Comparison of ENCODE assay signal across 8 cellular contexts in the genomic region with DNA sequence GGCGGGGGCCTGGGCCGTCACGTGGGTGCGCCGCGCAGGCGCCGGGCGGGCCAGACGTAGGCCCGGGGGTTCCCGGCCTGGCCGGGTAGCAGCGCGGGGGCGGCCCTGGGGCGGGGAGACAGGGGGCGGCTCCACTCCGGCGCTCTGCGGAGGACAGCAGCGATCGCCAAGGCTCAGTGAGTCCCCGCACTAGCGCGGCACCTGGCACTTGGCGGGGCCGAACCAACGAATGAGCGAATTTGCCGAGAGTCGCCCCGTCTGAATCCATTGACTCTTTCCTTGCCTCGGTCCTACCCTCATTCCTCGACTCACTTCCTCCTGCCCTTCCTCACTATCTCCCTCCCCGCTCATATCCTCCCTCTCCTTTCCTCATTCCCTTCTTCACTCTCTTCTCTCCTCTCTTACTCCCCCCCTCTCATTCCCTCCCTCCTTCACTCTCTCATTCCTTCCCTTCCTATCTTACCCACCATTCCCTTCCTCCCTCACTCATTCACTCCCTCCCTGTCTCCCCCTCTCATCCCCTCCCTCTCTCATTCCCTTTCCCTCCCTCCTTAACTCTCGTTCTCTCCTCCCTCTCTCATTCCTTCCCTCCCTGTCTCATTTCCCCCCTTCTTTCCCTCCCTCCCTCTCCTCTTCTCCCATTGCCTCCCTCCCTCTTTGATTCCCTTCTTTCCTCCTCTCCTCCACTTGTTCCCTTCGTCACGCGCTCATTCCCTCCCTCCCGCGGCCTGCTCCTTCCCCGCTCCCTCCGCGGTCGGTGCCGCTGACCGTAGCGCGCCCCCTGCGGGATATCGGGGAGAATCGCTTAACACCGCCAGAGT. TPM values are rescaled to one million over a fixed set of nuclear protein-coding genes. Genes with fewer than 3 reads are reported as not detected.
DNase-seq lines count a peak whose midpoint lies in the region; ATAC-seq and TF ChIP-seq lines count a peak whose summit lies in the region.

No MANE protein-coding gene starts in this region.

- H3K4me3 ChIP-seq in DND-41 (ENCODE audit: low read depth in 1 of 2, low read length in 2 of 2) (peak overlapping the region; percentile 36 to 73; a peak in 3 of 4 replicates), fibroblast of mammary gland (ENCODE audit: control insufficient read depth, low read depth, low read length) (peak overlapping the region; percentile 71)

- H3K27ac Mint-ChIP-seq in activated T-helper 2 cell treated with anti-CD3 and anti-CD28 coated beads, Interferon-gamma antibody, Interleukin-2, Interleukin-4, amounts not matched to agents 10 μg/mL and 5 μg/mL and 100 μg/mL, durations not matched to agents 14 hours and 24 hours and 36 hours = peak overlapping the region; percentile 88
- H3K27ac Mint-ChIP-seq in naive thymus-derived CD8-positive, alpha-beta T cell = peak overlapping the region; percentile 86 to 98 (median 94)
- peak overlapping the region; percentile 93 for H3K27ac Mint-ChIP-seq in stimulated activated naive B cell treated with anti-CD40 and anti-IgM and Interleukin-4, amounts not matched to agents 10 μg/mL and 1 μg/mL and 100 μg/mL, for 72 hours

- TF ChIP-seq CTCF in DND-41 (IDR thresholded peaks at IDR 0.05; ENCODE audit: borderline replicate concordance, extremely low read depth, low read length, poor library complexity, severe bottlenecking) = peak; percentile 96
- peak; percentile 79 for TF ChIP-seq CTCF in fibroblast of mammary gland (conservative IDR thresholded peaks at IDR 0.05; ENCODE audit: control insufficient read depth, insufficient read depth, low read depth, low read length)

- H3K27me3 ChIP-seq in DND-41 (ENCODE audit: insufficient read depth, low read length, poor library complexity) = no peaks in the 10 kb centered on the region

- H4K20me1 ChIP-seq in DND-41 (ENCODE audit: insufficient read depth, low read length) = peaks cover 15% of the 10 kb centered on the region; the same call in 1 of the 2 replicates

- H3K79me2 ChIP-seq in DND-41 (ENCODE audit: insufficient read depth, low read length) = peaks cover 50% of the 10 kb centered on the region

- no peaks in the 10 kb centered on the region for H3K9me3 Mint-ChIP-seq in activated T-helper 2 cell treated with anti-CD3 and anti-CD28 coated beads, Interferon-gamma antibody, Interleukin-2, Interleukin-4, amounts not matched to agents 10 μg/mL and 5 μg/mL and 100 μg/mL, durations not matched to agents 14 hours and 24 hours and 36 hours
- no peaks in the 10 kb centered on the region for H3K9me3 Mint-ChIP-seq in naive thymus-derived CD8-positive, alpha-beta T cell
- H3K9me3 Mint-ChIP-seq in stimulated activated naive B cell treated with anti-CD40 and anti-IgM and Interleukin-4, amounts not matched to agents 10 μg/mL and 1 μg/mL and 100 μg/mL, for 72 hours = no peaks in the 10 kb centered on the region

- H3K36me3 ChIP-seq in DND-41 (ENCODE audit: insufficient read depth, low read length) = 0 out of 2 replicates have a peak, but pooled peaks cover 6% of the 10 kb centered on the region
- no peaks in the 10 kb centered on the region for H3K36me3 ChIP-seq in KOPT-K1 (ENCODE audit: insufficient read depth, low read length)

- H3K4me1 ChIP-seq in DND-41 (ENCODE audit: insufficient read depth, low read length) = peaks cover 30% of the 10 kb centered on the region

- peaks cover 19% of the 10 kb centered on the region for H3K4me1 Mint-ChIP-seq in activated T-helper 2 cell treated with anti-CD3 and anti-CD28 coated beads, Interferon-gamma antibody, Interleukin-2, Interleukin-4, amounts not matched to agents 10 μg/mL and 5 μg/mL and 100 μg/mL, durations not matched to agents 14 hours and 24 hours and 36 hours (ENCODE audit: low read depth)
- H3K4me1 Mint-ChIP-seq in naive thymus-derived CD8-positive, alpha-beta T cell = peaks cover 30 to 53% (median 47%) of the 10 kb centered on the region in 4 donors
- H3K4me1 Mint-ChIP-seq in stimulated activated naive B cell treated with anti-CD40 and anti-IgM and Interleukin-4, amounts not matched to agents 10 μg/mL and 1 μg/mL and 100 μg/mL, for 72 hours = peaks cover 19 to 30% of the 10 kb centered on the region in 2 donors

- H3K4me3 Mint-ChIP-seq in activated T-helper 2 cell treated with anti-CD3 and anti-CD28 coated beads, Interferon-gamma antibody, Interleukin-2, Interleukin-4, amounts not matched to agents 10 μg/mL and 5 μg/mL and 100 μg/mL, durations not matched to agents 14 hours and 24 hours and 36 hours (ENCODE audit: low read depth) = peak overlapping the region; percentile 88
- H3K4me3 Mint-ChIP-seq in naive thymus-derived CD8-positive, alpha-beta T cell = peak overlapping the region; percentile 82 to 97 (median 93)
- peak overlapping the region; percentile 95 to 97 for H3K4me3 Mint-ChIP-seq in stimulated activated naive B cell treated with anti-CD40 and anti-IgM and Interleukin-4, amounts not matched to agents 10 μg/mL and 1 μg/mL and 100 μg/mL, for 72 hours

- DNase-seq in DND-41 (peak; percentile 90), RKO (ENCODE audit: low spot score) (peak; percentile 88), fibroblast of mammary gland (ENCODE audit: low read depth) (peak; percentile 80)
- DNase-seq in activated T-helper 2 cell treated with anti-CD3 and anti-CD28 coated beads, Interferon-gamma antibody, Interleukin-2, Interleukin-4, amounts not matched to agents 10 μg/mL and 5 μg/mL and 100 μg/mL, durations not matched to agents 14 hours and 24 hours and 36 hours (ENCODE audit: low spot score) = peak; percentile 93
- DNase-seq in naive thymus-derived CD8-positive, alpha-beta T cell = peak; percentile 84 to 96 (median 90)
- DNase-seq in stimulated activated naive B cell treated with anti-CD40 and anti-IgM and Interleukin-4, amounts not matched to agents 10 μg/mL and 1 μg/mL and 100 μg/mL, for 72 hours = peak; percentile 94

- H3K9ac ChIP-seq in DND-41 (ENCODE audit: low read depth, low read length) = peak overlapping the region; percentile 84

- no peaks in the 10 kb centered on the region for H3K27me3 Mint-ChIP-seq in activated T-helper 2 cell treated with anti-CD3 and anti-CD28 coated beads, Interferon-gamma antibody, Interleukin-2, Interleukin-4, amounts not matched to agents 10 μg/mL and 5 μg/mL and 100 μg/mL, durations not matched to agents 14 hours and 24 hours and 36 hours (ENCODE audit: low read depth)
- H3K27me3 Mint-ChIP-seq in naive thymus-derived CD8-positive, alpha-beta T cell = no peaks in the 10 kb centered on the region
- H3K27me3 Mint-ChIP-seq in stimulated activated naive B cell treated with anti-CD40 and anti-IgM and Interleukin-4, amounts not matched to agents 10 μg/mL and 1 μg/mL and 100 μg/mL, for 72 hours = no peaks in the 10 kb centered on the region

- intact Hi-C loops in activated T-helper 2 cell treated with anti-CD3 and anti-CD28 coated beads, Interferon-gamma antibody, Interleukin-2, Interleukin-4, amounts not matched to agents 10 μg/mL and 5 μg/mL and 100 μg/mL, durations not matched to agents 14 hours and 24 hours and 36 hours (cut with micrococcal nuclease) = loop anchor here (1.0 to 5.0 kb wide), 3 partner anchors 11 to 77 kb away; partner anchors contain the start of gene MED15

- H2AFZ ChIP-seq in DND-41 (ENCODE audit: low read depth, low read length) = peak overlapping the region; percentile 88

- peak overlapping the region; percentile 77 for H3K27ac ChIP-seq in DND-41 (ENCODE audit: low read length)
- peak overlapping the region; percentile 60 for H3K27ac ChIP-seq in KOPT-K1 (ENCODE audit: low read depth, low read length, poor library complexity, severe bottlenecking)

- ATAC-seq in DND-41 (ENCODE audit: insufficient read depth, low read depth) (peak; percentile 93), GM21723 (IDR thresholded peaks at IDR 0.05; ENCODE audit: unreplicated experiment) (peak; percentile 69)
- peak; percentile 95 to 96 for ATAC-seq in naive thymus-derived CD8-positive, alpha-beta T cell
- peak; percentile 94 to 97 for ATAC-seq in stimulated activated naive B cell treated with anti-CD40 and anti-IgM and Interleukin-4, amounts not matched to agents 10 μg/mL and 1 μg/mL and 100 μg/mL, for 72 hours (replicated peaks)

- H3K36me3 Mint-ChIP-seq in activated T-helper 2 cell treated with anti-CD3 and anti-CD28 coated beads, Interferon-gamma antibody, Interleukin-2, Interleukin-4, amounts not matched to agents 10 μg/mL and 5 μg/mL and 100 μg/mL, durations not matched to agents 14 hours and 24 hours and 36 hours (ENCODE audit: low read depth) = peaks cover 14% of the 10 kb centered on the region
- H3K36me3 Mint-ChIP-seq in naive thymus-derived CD8-positive, alpha-beta T cell = peaks cover under 1 to 11% (median 1%) of the 10 kb centered on the region in 3 donors
- no peaks in the 10 kb centered on the region for H3K36me3 Mint-ChIP-seq in stimulated activated naive B cell treated with anti-CD40 and anti-IgM and Interleukin-4, amounts not matched to agents 10 μg/mL and 1 μg/mL and 100 μg/mL, for 72 hours

- POLR2A ChIA-PET in naive thymus-derived CD8-positive, alpha-beta T cell (lab: Charles Lee) = interaction anchor here (0.8 to 5.2 kb wide), 14 partner anchors 11 to 78 kb away, joined by 3 to 65 read pairs (median 4); partner anchors contain the start of gene MED15

- H3K4me2 ChIP-seq in DND-41 (ENCODE audit: insufficient read depth, low read length) = peak overlapping the region; percentile 85

- H3K9me3 ChIP-seq in DND-41 (ENCODE audit: insufficient read depth, low read length, severe bottlenecking) = no peaks in the 10 kb centered on the region
- H3K9me3 ChIP-seq in KOPT-K1 (ENCODE audit: insufficient read depth, low read length, poor library complexity, severe bottlenecking) = no peaks in the 10 kb centered on the region

RNA-seq across cellular contexts. Expression of gene KLHL22, which starts 0.5 kb away (rescaled TPM):
- total RNA-seq in activated T-helper 2 cell treated with anti-CD3 and anti-CD28 coated beads, Interferon-gamma antibody, Interleukin-2, Interleukin-4, amounts not matched to agents 10 μg/mL and 5 μg/mL and 100 μg/mL, durations not matched to agents 14 hours and 24 hours and 36 hours = 34.0 and 38.0 TPM in 2 replicates
- 10 to 100 TPM; 65.0 to 71.9 TPM for total RNA-seq in naive thymus-derived CD8-positive, alpha-beta T cell
- 10 to 100 TPM; 16.1 to 25.4 (median 20.0) TPM for polyA plus RNA-seq in naive thymus-derived CD8-positive, alpha-beta T cell

RNA-seq across cellular contexts. Expression of gene MED15, which starts 11.3 kb away (rescaled TPM):
- 123 and 129 TPM in 2 replicates for total RNA-seq in activated T-helper 2 cell treated with anti-CD3 and anti-CD28 coated beads, Interferon-gamma antibody, Interleukin-2, Interleukin-4, amounts not matched to agents 10 μg/mL and 5 μg/mL and 100 μg/mL, durations not matched to agents 14 hours and 24 hours and 36 hours
- total RNA-seq in naive thymus-derived CD8-positive, alpha-beta T cell = 100 to 1,000 TPM; 308 to 327 TPM
- 10 to 100 TPM; 25.4 to 85.2 (median 38.2) TPM for polyA plus RNA-seq in naive thymus-derived CD8-positive, alpha-beta T cell

RNA-seq across cellular contexts. Expression of gene SCARF2, which starts 58.4 kb away (rescaled TPM):
- total RNA-seq in activated T-helper 2 cell treated with anti-CD3 and anti-CD28 coated beads, Interferon-gamma antibody, Interleukin-2, Interleukin-4, amounts not matched to agents 10 μg/mL and 5 μg/mL and 100 μg/mL, durations not matched to agents 14 hours and 24 hours and 36 hours = 0.55 and 0.62 TPM in 2 replicates
- 1 to 10 TPM; 2.9 to 3.1 TPM for total RNA-seq in naive thymus-derived CD8-positive, alpha-beta T cell
- polyA plus RNA-seq in naive thymus-derived CD8-positive, alpha-beta T cell = under 1 TPM; 0.07 to 0.51 (median 0.10) TPM

Comparison
In these comparisons a context has a peak if more than half of its experiments do, and no peak if none do; other contexts are left out.
1. Peak in every context shown above with its lines: DNase-seq, ATAC-seq, H3K4me3 ChIP-seq and H3K27ac ChIP-seq.